8 cellular contexts compared by ENCODE assay signal in the genomic region with DNA sequence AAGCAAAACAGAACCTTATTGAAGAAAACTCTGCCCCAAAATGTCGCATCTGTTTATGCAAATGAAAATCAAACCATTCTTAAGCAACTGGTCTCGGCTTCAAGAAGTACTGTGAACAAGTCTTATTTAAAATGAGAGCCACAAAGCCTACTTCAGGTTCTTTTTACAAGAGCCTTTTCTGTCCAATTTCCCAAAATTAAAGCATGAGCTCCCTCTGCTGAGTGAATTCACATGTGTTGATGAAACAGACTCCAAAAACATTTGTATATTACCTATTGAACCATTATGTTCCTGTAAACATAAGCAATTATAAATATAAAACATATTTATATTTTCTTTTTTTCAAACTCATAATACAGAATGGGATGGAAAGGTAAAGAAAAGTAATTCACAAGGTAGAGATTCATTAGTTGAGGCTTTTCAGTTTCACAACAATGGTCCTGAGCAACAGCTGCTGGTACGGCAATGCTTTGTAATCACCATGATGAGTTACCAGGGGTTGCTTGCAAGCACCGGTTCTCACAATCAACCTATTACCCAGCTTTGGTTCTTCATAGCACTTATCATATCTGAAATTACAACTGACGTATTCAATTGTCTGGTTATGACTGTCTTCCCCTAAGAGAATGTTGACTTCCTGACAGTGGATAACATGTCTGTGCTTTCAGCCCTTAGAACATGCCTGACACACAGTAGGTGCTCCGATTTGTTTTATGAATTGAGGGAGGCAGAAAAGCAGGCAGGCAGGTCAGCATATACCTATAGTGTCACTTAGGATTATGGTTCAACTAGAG.
DNase-seq lines count a peak whose midpoint lies in the region; ATAC-seq, FAIRE-seq and TF ChIP-seq lines count a peak whose summit lies in the region.

No MANE protein-coding gene starts in this region.

- ATAC-seq in gastrocnemius medialis, result no peak
- no peak for ATAC-seq in GM19324 (IDR thresholded peaks at IDR 0.05; ENCODE audit: low FRiP score, unreplicated experiment)
- ATAC-seq in GM21529 (IDR thresholded peaks at IDR 0.05; ENCODE audit: unreplicated experiment), result no peak

- TF ChIP-seq POLR2A in GM12891 (IDR thresholded peaks at IDR 0.05; ENCODE audit: low read depth, low read length) (no peak), gastrocnemius medialis (IDR thresholded peaks at IDR 0.05) (no peak)

- H3K4me2 ChIP-seq in BLaER1, result peak overlapping the region; percentile 72

- H3K4me3 ChIP-seq in BLaER1, result no peak overlapping the region
- no peak overlapping the region for H3K4me3 ChIP-seq in gastrocnemius medialis

- FAIRE-seq in GM12891 (lab: Jason Lieb, UNC), result peak; percentile 5

- H3K4me1 ChIP-seq in BLaER1 (peaks cover 96% of the 10 kb centered on the region), gastrocnemius medialis (no peaks in the 10 kb centered on the region)

- H3K36me3 ChIP-seq in BLaER1, result peaks cover 6% of the 10 kb centered on the region; the same call in 1 of the 2 replicates
- no peaks in the 10 kb centered on the region for H3K36me3 ChIP-seq in gastrocnemius medialis

- peak in 4 of 5 experiments; percentile 11 to 36 (median 22) for TF ChIP-seq CTCF in gastrocnemius medialis (IDR thresholded peaks at IDR 0.05 in 4 of 5, conservative IDR thresholded peaks at IDR 0.05 in 1 of 5)

- no peak overlapping the region for H3K27ac ChIP-seq in BLaER1
- H3K27ac ChIP-seq in gastrocnemius medialis, result no peak overlapping the region

- no peak overlapping the region for H3K9ac ChIP-seq in BLaER1

- H3K9me3 ChIP-seq in BLaER1 (no peaks in the 10 kb centered on the region), gastrocnemius medialis (no peaks in the 10 kb centered on the region)

- intact Hi-C loops in gastrocnemius medialis (cut with DNase I; ENCODE audit: low total_unique reads), result loop anchor here (5.0 to 10.0 kb wide), 3 partner anchors 126 to 729 kb away; a partner anchor contains a TSS

- no peak for DNase-seq in GM12891 (ENCODE audit: insufficient read length, low spot score)
- peak; percentile 81 for DNase-seq in NCI-H2227 (lab: John Stamatoyannopoulos, UW; ENCODE audit: unreplicated experiment)
- peak; percentile 48 for DNase-seq in activated T-cell treated with anti-CD3 and anti-CD28 coated beads, Interleukin-2, amount 50 U/mL, for 48 hours
- DNase-seq in globus pallidus (ENCODE audit: low spot score), result peak; percentile 85
- no peak for DNase-seq in gastrocnemius medialis

- peaks cover 34% of the 10 kb centered on the region; the same call in 1 of the 2 replicates for H4K20me1 ChIP-seq in BLaER1

- H3K27me3 ChIP-seq in BLaER1, result no peaks in the 10 kb centered on the region
- H3K27me3 ChIP-seq in gastrocnemius medialis, result no peaks in the 10 kb centered on the region

- in situ Hi-C loops in gastrocnemius medialis (cut with MboI; ENCODE audit: low sequenced_read_pairs in 4 of 4), result loop anchor here (10.0 to 25.0 kb wide), 5 partner anchors 109 to 741 kb away; a partner anchor contains a TSS

TF ChIP-seq in GM12891, 5 proteins besides CTCF, POLR2A, EP300 and RAD21:
- no peak for TF ChIP-seq TAF1 (IDR thresholded peaks at IDR 0.05; ENCODE audit: low read depth, low read length)
- TF ChIP-seq POU2F2 (IDR thresholded peaks at IDR 0.05; ENCODE audit: low read depth, low read length), result no peak
- no peak for TF ChIP-seq PAX5 (IDR thresholded peaks at IDR 0.05; ENCODE audit: insufficient read depth, low read length, severe bottlenecking)
- TF ChIP-seq SPI1 (IDR thresholded peaks at IDR 0.05; ENCODE audit: low read depth, low read length), result no peak
- TF ChIP-seq POLR2AphosphoS5 (IDR thresholded peaks at IDR 0.05; ENCODE audit: low read depth, low read length), result no peak

Comparison
In these comparisons a context has a peak if more than half of its experiments do, and no peak if none do; other contexts are left out.
1. DNase-seq: peak in NCI-H2227 (single experiment), activated T-cell treated with anti-CD3 and anti-CD28 coated beads, Interleukin-2, amount 50 U/mL, for 48 hours (2 of 2) and globus pallidus (single experiment); none in GM12891 (single experiment) and gastrocnemius medialis (0 of 2).